In genomic region chr1:31985430-31985829, GRCh38 we compare ENCODE assay signal across 9 cellular contexts. TPM values are rescaled to one million over a fixed set of nuclear protein-coding genes. Genes with fewer than 3 reads are reported as not detected.
DNase-seq lines count a peak whose midpoint lies in the region; ATAC-seq, FAIRE-seq and TF ChIP-seq lines count a peak whose summit lies in the region.
"Had no signal": no experiment of that assay in that cellular context is flagged by ENCODE, and none has a peak within 500 bp of the region (broad histone marks: within the 10 kb centered on the region; RNA-seq: fewer than 3 reads in every experiment).

No MANE protein-coding gene starts in this region.

- SMC1A ChIA-PET in GM12878 (lab: Charles Lee; ENCODE audit: uncharacterized antibody, unreplicated experiment), result interaction anchor here (0.7 to 2.9 kb wide), 21 partner anchors 9 to 152 kb away, joined by 3 to 15 read pairs (median 5); partner anchors contain the start of gene KHDRBS1

- CTCF ChIA-PET in GM12878 (lab: Yijun Ruan, JAX), result interaction anchor here (0.6 to 3.8 kb wide), 15 partner anchors 8 to 263 kb away, joined by 3 to 27 read pairs (median 5); no protein-coding TSS in a partner anchor

- H3K4me1 ChIP-seq in GM12878 (ENCODE audit: control insufficient read depth, insufficient read depth, low read length), result peaks cover 32% of the 10 kb centered on the region
- peaks cover 19% of the 10 kb centered on the region for H3K4me1 ChIP-seq in neuron (ENCODE audit: insufficient read depth, low read length)
- no peaks in the 10 kb centered on the region for H3K4me1 ChIP-seq in body of pancreas

- DNase-seq in KG1 (lab: John Stamatoyannopoulos, UW), result peak; percentile 35
- no peak for DNase-seq in GM12878 (ENCODE audit: low read depth, low spot score)
- no peak for DNase-seq in UCSD-AML1 (lab: John Stamatoyannopoulos, UW; ENCODE audit: unreplicated experiment)
- DNase-seq in body of pancreas, result no peak
- no peak for DNase-seq in MG63
- DNase-seq: NCI-H1436 had no signal

- TF ChIP-seq POLR2A in GM12878 (IDR thresholded peaks at IDR 0.05; ENCODE audit: low read depth, low read length) (0 out of 2 replicates have a peak, but pooled peaks have one; percentile 23), body of pancreas (IDR thresholded peaks at IDR 0.05) (no peak)

- no peak for TF ChIP-seq RAD21 in GM12878 (IDR thresholded peaks at IDR 0.05; ENCODE audit: insufficient read depth, low read depth, low read length)

- intact Hi-C loops in GM12878 (cut with micrococcal nuclease; ENCODE audit: unreplicated experiment), result no loop called here
- intact Hi-C loops in body of pancreas (cut with DNase I), result no loop called here

- no peak; a peak in 1 of 4 replicates for TF ChIP-seq EP300 in GM12878 (IDR thresholded peaks at IDR 0.05; ENCODE audit: borderline replicate concordance in 1 of 2, control insufficient read depth in 1 of 2, low read depth in 2 of 2, low read length in 2 of 2)

- H3K4me3 ChIP-seq in GM12875 (ENCODE audit: low read depth, low read length) (peak overlapping the region; percentile 21), GM12878 (peak overlapping the region; percentile 48; the same call in 1 of the 2 replicates), neuron (ENCODE audit: low read length) (no peak overlapping the region), body of pancreas (no peak overlapping the region), MG63 (no peak overlapping the region)

- peak overlapping the region; percentile 68 for H3K4me2 ChIP-seq in GM12878 (ENCODE audit: control insufficient read depth, insufficient read depth)

- ATAC-seq in GM12878 (peak; percentile 85), GM19023 (IDR thresholded peaks at IDR 0.05; ENCODE audit: unreplicated experiment) (no peak), body of pancreas (no peak)

- RAD21 ChIA-PET in GM12878 (lab: Charles Lee; ENCODE audit: unreplicated experiment), result interaction anchor here (0.6 to 1.9 kb wide), 18 partner anchors 9 to 224 kb away, joined by 3 to 10 read pairs (median 5); partner anchors contain the start of genes KHDRBS1 and TMEM39B

- FAIRE-seq in GM12878 (lab: Jason Lieb, UNC), result no peak

- in situ Hi-C loops in GM12878 (cut with MboI), result no loop called here

- H4K20me1 ChIP-seq in GM12878 (ENCODE audit: control insufficient read depth, insufficient read depth), result no peaks in the 10 kb centered on the region

- POLR2A ChIA-PET in GM12878 (lab: Charles Lee), result interaction anchor here (0.7 to 2.4 kb wide), 12 partner anchors 15 to 54 kb away, joined by 3 to 10 read pairs (median 5); partner anchors contain the start of genes KHDRBS1 and PTP4A2

- H3K79me2 ChIP-seq in GM12878 (ENCODE audit: control insufficient read depth, insufficient read depth, low read length), result no peaks in the 10 kb centered on the region

- BruUV-seq in GM12878 (replicated peaks; lab: Mats Ljungman, UMichigan), result no TSS peak

- WGBS in GM12878 (ENCODE audit: insufficient coverage, insufficient replicate concordance, low lambda C conversion rate, missing lambda C conversion rate), result 3% methylated on average over 4 of the region's 4 CpGs
- 47 to 53% methylated on average over 4 of the region's 4 CpGs for WGBS in body of pancreas, 2 donors

- H3K27me3 ChIP-seq in GM12878 (replicated peaks in 1 of 2; ENCODE audit: control insufficient read depth in 2 of 2, insufficient read depth in 2 of 2, low read length in 1 of 2) (no peaks in the 10 kb centered on the region), neuron (ENCODE audit: insufficient read depth, low read length) (peaks cover 1% of the 10 kb centered on the region), body of pancreas (no peaks in the 10 kb centered on the region), MG63 (no peaks in the 10 kb centered on the region)

- H3K9ac ChIP-seq in GM12878 (ENCODE audit: control insufficient read depth, insufficient read depth, low read length), result peak overlapping the region; percentile 58

- H3K36me3 ChIP-seq in GM12878 (ENCODE audit: control insufficient read depth in 2 of 2, insufficient read depth in 2 of 2, low read length in 1 of 2), result no peaks in the 10 kb centered on the region
- no peaks in the 10 kb centered on the region for H3K36me3 ChIP-seq in neuron (ENCODE audit: insufficient read depth, low read length)
- no peaks in the 10 kb centered on the region for H3K36me3 ChIP-seq in body of pancreas (replicated peaks in 1 of 2; ENCODE audit: insufficient read depth in 1 of 2, low read depth in 2 of 2)
- no peaks in the 10 kb centered on the region for H3K36me3 ChIP-seq in MG63

- peak overlapping the region; percentile 77 for H3K27ac ChIP-seq in GM12878 (ENCODE audit: control insufficient read depth, insufficient read depth)
- H3K27ac ChIP-seq in body of pancreas, result no peak overlapping the region

- no peak for TF ChIP-seq CTCF in GM12875 (IDR thresholded peaks at IDR 0.05; ENCODE audit: borderline replicate concordance, insufficient read depth, low read depth, low read length)
- no peak for TF ChIP-seq CTCF in GM12878 (IDR thresholded peaks at IDR 0.05 in 2 of 3, conservative IDR thresholded peaks at IDR 0.05 in 1 of 3; ENCODE audit: control insufficient read depth in 2 of 3, extremely low read depth in 1 of 3, insufficient read depth in 1 of 3, low read depth in 3 of 3, low read length in 3 of 3)
- no peak for TF ChIP-seq CTCF in body of pancreas (IDR thresholded peaks at IDR 0.05)

- H2AFZ ChIP-seq in GM12878 (ENCODE audit: control insufficient read depth, low read depth, low read length), result peak overlapping the region; percentile 72
- H2AFZ ChIP-seq in neuron (ENCODE audit: low read depth, low read length), result peak overlapping the region; percentile 70

- H3K9me3 ChIP-seq in GM12878 (replicated peaks; ENCODE audit: control insufficient read depth, insufficient read depth, low read length), result no peaks in the 10 kb centered on the region
- no peaks in the 10 kb centered on the region for H3K9me3 ChIP-seq in neuron (ENCODE audit: low read length)
- H3K9me3 ChIP-seq in body of pancreas, result no peaks in the 10 kb centered on the region
- H3K9me3 ChIP-seq in MG63, result no peaks in the 10 kb centered on the region

TF ChIP-seq in GM12878, 131 proteins besides CTCF, POLR2A, EP300 and RAD21 (continues in another document):
- TF ChIP-seq POU2F2 (IDR thresholded peaks at IDR 0.05; ENCODE audit: borderline replicate concordance, low read depth, low read length), result peak; percentile 22; the same call in 1 of the 3 replicates
- TF ChIP-seq PML (IDR thresholded peaks at IDR 0.05; ENCODE audit: low read length), result 0 out of 2 replicates have a peak, but pooled peaks have one; percentile 58
- TF ChIP-seq BMI1 (IDR thresholded peaks at IDR 0.05; ENCODE audit: borderline replicate concordance), result no peak
- 0 out of 2 replicates have a peak, but pooled peaks have one; percentile 13 for TF ChIP-seq DPF2 (IDR thresholded peaks at IDR 0.05)
- TF ChIP-seq NFIC (IDR thresholded peaks at IDR 0.05; ENCODE audit: low read depth, low read length), result 0 out of 2 replicates have a peak, but pooled peaks have one; percentile 50

RNA-seq across cellular contexts. Expression of gene KHDRBS1, which starts 28.2 kb away (rescaled TPM):
- total RNA-seq in GM12878 (2013; cell fraction: nucleolus; rRNA removed), result 64.4 and 68.6 TPM in 2 replicates
- 70.5 and 82.1 TPM in 2 replicates for total RNA-seq in GM12878 (2014; rRNA removed)
- 94.4 and 96.7 TPM in 2 replicates for total RNA-seq in GM12878 (2014; rRNA removed; fragmentation: Illumina TruSeq; extraction: Trizol)
- 197 and 204 TPM in 2 replicates for total RNA-seq in GM12878 (2021)
- polyA plus RNA-seq in GM12878 (2011; ENCODE audit: low read depth), result 86.5 TPM
- polyA plus RNA-seq in GM12878 (2011; rRNA removed), result 55.8 and 75.1 TPM in 2 replicates
- 45.5 and 56.2 TPM in 2 replicates for polyA plus RNA-seq in GM12878 (2011; cell fraction: cytosol; rRNA removed)
- 47.1 and 71.8 TPM in 2 replicates for polyA plus RNA-seq in GM12878 (2011; cell fraction: nucleus; rRNA removed)
- polyA plus RNA-seq in GM12878 (2012), result 125 and 131 TPM in 2 replicates
- polyA plus RNA-seq in GM12878 (2014; fragmentation: Illumina TruSeq; extraction: Trizol), result 163 and 170 TPM in 2 replicates
- polyA plus RNA-seq in GM12878 (2014; fragmentation: Nextera tagmentation; extraction: Ambion mirVana), result 10 to 100 TPM; 42.5 to 97.6 TPM
- polyA plus RNA-seq in GM12878 (2014; rRNA removed), result 90.0 and 97.9 TPM in 2 replicates
- polyA plus RNA-seq in GM12878 (2016; fragmentation: Nextera tagmentation; extraction: Ambion mirVana), result 100 to 1,000 TPM; 142 to 157 TPM
- 29.4 and 34.5 TPM in 2 replicates for polyA minus RNA-seq in GM12878 (2011; rRNA and poly(A)+ RNA removed)
- 36.6 and 38.2 TPM in 2 replicates for polyA minus RNA-seq in GM12878 (2011; cell fraction: cytosol; rRNA and poly(A)+ RNA removed)
- 16.7 and 34.1 TPM in 2 replicates for polyA minus RNA-seq in GM12878 (2011; cell fraction: nucleus; rRNA and poly(A)+ RNA removed)
- total RNA-seq in body of pancreas, result 10 to 100 TPM; 36.6 to 37.1 TPM
- total RNA-seq in MG63 (2014; rRNA removed; shearing (Covaris generic); ENCODE audit: low replicate concordance), result 123 and 150 TPM in 2 replicates

RNA-seq across cellular contexts. Expression of gene PTP4A2, which starts 47.3 kb away (rescaled TPM):
- total RNA-seq in GM12878 (2013; cell fraction: nucleolus; rRNA removed), result 309 and 320 TPM in 2 replicates
- 334 and 416 TPM in 2 replicates for total RNA-seq in GM12878 (2014; rRNA removed)
- total RNA-seq in GM12878 (2014; rRNA removed; fragmentation: Illumina TruSeq; extraction: Trizol), result 390 and 401 TPM in 2 replicates
- 348 and 360 TPM in 2 replicates for total RNA-seq in GM12878 (2021)
- polyA plus RNA-seq in GM12878 (2011; ENCODE audit: low read depth), result 133 TPM
- 909 and 1,265 TPM in 2 replicates for polyA plus RNA-seq in GM12878 (2011; rRNA removed)
- polyA plus RNA-seq in GM12878 (2011; cell fraction: cytosol; rRNA removed), result 152 and 181 TPM in 2 replicates
- polyA plus RNA-seq in GM12878 (2011; cell fraction: nucleus; rRNA removed), result 120 and 153 TPM in 2 replicates
- 252 and 315 TPM in 2 replicates for polyA plus RNA-seq in GM12878 (2012)
- 547 and 710 TPM in 2 replicates for polyA plus RNA-seq in GM12878 (2014; fragmentation: Illumina TruSeq; extraction: Trizol)
- polyA plus RNA-seq in GM12878 (2014; fragmentation: Nextera tagmentation; extraction: Ambion mirVana), result 100 to 1,000 TPM; 268 to 424 TPM
- 180 and 224 TPM in 2 replicates for polyA plus RNA-seq in GM12878 (2014; rRNA removed)
- 100 to 1,000 TPM; 232 to 423 TPM for polyA plus RNA-seq in GM12878 (2016; fragmentation: Nextera tagmentation; extraction: Ambion mirVana)
- polyA minus RNA-seq in GM12878 (2011; rRNA and poly(A)+ RNA removed), result 326 and 414 TPM in 2 replicates
- polyA minus RNA-seq in GM12878 (2011; cell fraction: cytosol; rRNA and poly(A)+ RNA removed), result 268 and 284 TPM in 2 replicates
- polyA minus RNA-seq in GM12878 (2011; cell fraction: nucleus; rRNA and poly(A)+ RNA removed), result 63.8 and 72.4 TPM in 2 replicates
- total RNA-seq in body of pancreas, result 100 to 1,000 TPM in 1 of 2 donors, 10 to 100 TPM in 1; 79.6 to 103 TPM
- 321 and 754 TPM in 2 replicates for total RNA-seq in MG63 (2014; rRNA removed; shearing (Covaris generic); ENCODE audit: low replicate concordance)

Comparison
In these comparisons a context has a peak if more than half of its experiments do, and no peak if none do; other contexts are left out.
1. H3K4me3 ChIP-seq: peak in GM12875 (single experiment) and GM12878 (single experiment); none in neuron (single experiment), body of pancreas (0 of 2) and MG63 (single experiment).